ENCODE assay signal across 1 cellular context in the genomic region with DNA sequence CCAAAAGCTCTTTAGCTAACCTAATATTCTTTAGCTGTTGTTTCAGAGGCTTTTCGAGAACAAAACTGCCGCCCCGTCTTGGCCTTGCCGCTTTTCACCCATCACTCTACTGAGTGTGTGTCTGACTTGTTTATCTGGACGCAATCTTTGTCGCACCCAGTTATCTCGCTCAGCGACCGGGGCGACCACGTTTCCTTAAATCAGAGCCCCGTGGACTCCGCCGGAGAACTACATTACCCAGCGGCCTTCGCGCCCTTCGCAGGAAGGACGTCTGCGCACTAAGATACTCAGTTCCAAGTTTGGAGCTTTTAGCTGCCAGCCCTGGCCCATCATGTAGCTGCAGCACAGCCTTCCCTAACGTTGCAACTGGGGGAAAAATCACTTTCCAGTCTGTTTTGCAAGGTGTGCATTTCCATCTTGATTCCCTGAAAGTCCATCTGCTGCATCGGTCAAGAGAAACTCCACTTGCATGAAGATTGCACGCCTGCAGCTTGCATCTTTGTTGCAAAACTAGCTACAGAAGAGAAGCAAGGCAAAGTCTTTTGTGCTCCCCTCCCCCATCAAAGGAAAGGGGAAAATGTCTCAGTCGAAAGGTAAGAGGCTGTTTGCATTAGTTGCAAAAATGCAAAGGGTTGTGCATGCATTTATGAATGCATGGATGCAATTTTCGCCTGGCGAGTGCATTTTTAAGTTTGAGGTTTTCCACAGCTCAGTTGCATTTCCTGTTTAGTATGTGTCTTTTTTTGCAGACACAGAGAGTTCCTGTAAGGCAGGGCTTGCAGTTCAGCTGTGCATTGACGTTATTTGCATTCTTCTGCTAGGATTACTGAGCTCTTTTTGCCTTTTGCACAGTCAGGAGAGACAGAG.
TF ChIP-seq lines count a peak whose summit lies in the region.

A gene (plus strand): TSS at position 290 of the 867 bp plus-strand sequence. CDS start 288 bp downstream, at position 578.

TF ChIP-seq in HepG2, 621 proteins besides CTCF, POLR2A, EP300 and RAD21 (continued from another document and continues in another):
- TF ChIP-seq, protein P1, sequence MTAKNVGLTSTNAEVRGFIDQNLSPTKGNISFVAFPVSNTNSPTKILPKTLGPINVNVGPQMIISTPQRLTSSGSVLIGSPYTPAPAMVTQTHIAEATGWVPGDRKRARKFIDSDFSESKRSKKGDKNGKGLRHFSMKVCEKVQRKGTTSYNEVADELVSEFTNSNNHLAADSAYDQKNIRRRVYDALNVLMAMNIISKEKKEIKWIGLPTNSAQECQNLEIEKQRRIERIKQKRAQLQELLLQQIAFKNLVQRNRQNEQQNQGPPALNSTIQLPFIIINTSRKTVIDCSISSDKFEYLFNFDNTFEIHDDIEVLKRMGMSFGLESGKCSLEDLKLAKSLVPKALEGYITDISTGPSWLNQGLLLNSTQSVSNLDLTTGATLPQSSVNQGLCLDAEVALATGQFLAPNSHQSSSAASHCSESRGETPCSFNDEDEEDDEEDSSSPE (CRISPR knock-in tag; IDR thresholded peaks at IDR 0.05) = no peak; the same call in 1 of the 2 replicates
- TF ChIP-seq CHD2 (IDR thresholded peaks at IDR 0.05; ENCODE audit: low read depth, low read length) = no peak
- TF ChIP-seq MBD4 (IDR thresholded peaks at IDR 0.05; ENCODE audit: borderline replicate concordance, low read length) = no peak
- TF ChIP-seq DPF2 (CRISPR knock-in tag; IDR thresholded peaks at IDR 0.05; ENCODE audit: borderline replicate concordance, low read depth) = no peak
- TF ChIP-seq ZKSCAN5 (CRISPR knock-in tag; IDR thresholded peaks at IDR 0.05) = no peak
- TF ChIP-seq ZNF558 (CRISPR knock-in tag; IDR thresholded peaks at IDR 0.05; ENCODE audit: borderline replicate concordance) = 0 out of 2 replicates have a peak, but pooled peaks have one; percentile 70
- TF ChIP-seq, protein P2, sequence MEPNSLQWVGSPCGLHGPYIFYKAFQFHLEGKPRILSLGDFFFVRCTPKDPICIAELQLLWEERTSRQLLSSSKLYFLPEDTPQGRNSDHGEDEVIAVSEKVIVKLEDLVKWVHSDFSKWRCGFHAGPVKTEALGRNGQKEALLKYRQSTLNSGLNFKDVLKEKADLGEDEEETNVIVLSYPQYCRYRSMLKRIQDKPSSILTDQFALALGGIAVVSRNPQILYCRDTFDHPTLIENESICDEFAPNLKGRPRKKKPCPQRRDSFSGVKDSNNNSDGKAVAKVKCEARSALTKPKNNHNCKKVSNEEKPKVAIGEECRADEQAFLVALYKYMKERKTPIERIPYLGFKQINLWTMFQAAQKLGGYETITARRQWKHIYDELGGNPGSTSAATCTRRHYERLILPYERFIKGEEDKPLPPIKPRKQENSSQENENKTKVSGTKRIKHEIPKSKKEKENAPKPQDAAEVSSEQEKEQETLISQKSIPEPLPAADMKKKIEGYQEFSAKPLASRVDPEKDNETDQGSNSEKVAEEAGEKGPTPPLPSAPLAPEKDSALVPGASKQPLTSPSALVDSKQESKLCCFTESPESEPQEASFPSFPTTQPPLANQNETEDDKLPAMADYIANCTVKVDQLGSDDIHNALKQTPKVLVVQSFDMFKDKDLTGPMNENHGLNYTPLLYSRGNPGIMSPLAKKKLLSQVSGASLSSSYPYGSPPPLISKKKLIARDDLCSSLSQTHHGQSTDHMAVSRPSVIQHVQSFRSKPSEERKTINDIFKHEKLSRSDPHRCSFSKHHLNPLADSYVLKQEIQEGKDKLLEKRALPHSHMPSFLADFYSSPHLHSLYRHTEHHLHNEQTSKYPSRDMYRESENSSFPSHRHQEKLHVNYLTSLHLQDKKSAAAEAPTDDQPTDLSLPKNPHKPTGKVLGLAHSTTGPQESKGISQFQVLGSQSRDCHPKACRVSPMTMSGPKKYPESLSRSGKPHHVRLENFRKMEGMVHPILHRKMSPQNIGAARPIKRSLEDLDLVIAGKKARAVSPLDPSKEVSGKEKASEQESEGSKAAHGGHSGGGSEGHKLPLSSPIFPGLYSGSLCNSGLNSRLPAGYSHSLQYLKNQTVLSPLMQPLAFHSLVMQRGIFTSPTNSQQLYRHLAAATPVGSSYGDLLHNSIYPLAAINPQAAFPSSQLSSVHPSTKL (CRISPR knock-in tag; IDR thresholded peaks at IDR 0.05) = peak; percentile 6; the same call in 1 of the 2 replicates
- TF ChIP-seq, protein P3, sequence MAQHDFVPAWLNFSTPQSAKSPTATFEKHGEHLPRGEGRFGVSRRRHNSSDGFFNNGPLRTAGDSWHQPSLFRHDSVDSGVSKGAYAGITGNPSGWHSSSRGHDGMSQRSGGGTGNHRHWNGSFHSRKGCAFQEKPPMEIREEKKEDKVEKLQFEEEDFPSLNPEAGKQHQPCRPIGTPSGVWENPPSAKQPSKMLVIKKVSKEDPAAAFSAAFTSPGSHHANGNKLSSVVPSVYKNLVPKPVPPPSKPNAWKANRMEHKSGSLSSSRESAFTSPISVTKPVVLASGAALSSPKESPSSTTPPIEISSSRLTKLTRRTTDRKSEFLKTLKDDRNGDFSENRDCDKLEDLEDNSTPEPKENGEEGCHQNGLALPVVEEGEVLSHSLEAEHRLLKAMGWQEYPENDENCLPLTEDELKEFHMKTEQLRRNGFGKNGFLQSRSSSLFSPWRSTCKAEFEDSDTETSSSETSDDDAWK (CRISPR knock-in tag; IDR thresholded peaks at IDR 0.05) = no peak
- TF ChIP-seq, protein P4, sequence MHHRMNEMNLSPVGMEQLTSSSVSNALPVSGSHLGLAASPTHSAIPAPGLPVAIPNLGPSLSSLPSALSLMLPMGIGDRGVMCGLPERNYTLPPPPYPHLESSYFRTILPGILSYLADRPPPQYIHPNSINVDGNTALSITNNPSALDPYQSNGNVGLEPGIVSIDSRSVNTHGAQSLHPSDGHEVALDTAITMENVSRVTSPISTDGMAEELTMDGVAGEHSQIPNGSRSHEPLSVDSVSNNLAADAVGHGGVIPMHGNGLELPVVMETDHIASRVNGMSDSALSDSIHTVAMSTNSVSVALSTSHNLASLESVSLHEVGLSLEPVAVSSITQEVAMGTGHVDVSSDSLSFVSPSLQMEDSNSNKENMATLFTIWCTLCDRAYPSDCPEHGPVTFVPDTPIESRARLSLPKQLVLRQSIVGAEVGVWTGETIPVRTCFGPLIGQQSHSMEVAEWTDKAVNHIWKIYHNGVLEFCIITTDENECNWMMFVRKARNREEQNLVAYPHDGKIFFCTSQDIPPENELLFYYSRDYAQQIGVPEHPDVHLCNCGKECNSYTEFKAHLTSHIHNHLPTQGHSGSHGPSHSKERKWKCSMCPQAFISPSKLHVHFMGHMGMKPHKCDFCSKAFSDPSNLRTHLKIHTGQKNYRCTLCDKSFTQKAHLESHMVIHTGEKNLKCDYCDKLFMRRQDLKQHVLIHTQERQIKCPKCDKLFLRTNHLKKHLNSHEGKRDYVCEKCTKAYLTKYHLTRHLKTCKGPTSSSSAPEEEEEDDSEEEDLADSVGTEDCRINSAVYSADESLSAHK (CRISPR knock-in tag; IDR thresholded peaks at IDR 0.05; ENCODE audit: borderline replicate concordance) = 0 out of 2 replicates have a peak, but pooled peaks have one; percentile 32
- peak; percentile 59; the same call in 1 of the 2 replicates for TF ChIP-seq NFIC (IDR thresholded peaks at IDR 0.05; ENCODE audit: low read length)
- no peak for TF ChIP-seq ZNF776 (CRISPR knock-in tag; IDR thresholded peaks at IDR 0.05)
- TF ChIP-seq FOSL1 (CRISPR knock-in tag; IDR thresholded peaks at IDR 0.05; ENCODE audit: borderline replicate concordance) = no peak
- TF ChIP-seq, protein P5, sequence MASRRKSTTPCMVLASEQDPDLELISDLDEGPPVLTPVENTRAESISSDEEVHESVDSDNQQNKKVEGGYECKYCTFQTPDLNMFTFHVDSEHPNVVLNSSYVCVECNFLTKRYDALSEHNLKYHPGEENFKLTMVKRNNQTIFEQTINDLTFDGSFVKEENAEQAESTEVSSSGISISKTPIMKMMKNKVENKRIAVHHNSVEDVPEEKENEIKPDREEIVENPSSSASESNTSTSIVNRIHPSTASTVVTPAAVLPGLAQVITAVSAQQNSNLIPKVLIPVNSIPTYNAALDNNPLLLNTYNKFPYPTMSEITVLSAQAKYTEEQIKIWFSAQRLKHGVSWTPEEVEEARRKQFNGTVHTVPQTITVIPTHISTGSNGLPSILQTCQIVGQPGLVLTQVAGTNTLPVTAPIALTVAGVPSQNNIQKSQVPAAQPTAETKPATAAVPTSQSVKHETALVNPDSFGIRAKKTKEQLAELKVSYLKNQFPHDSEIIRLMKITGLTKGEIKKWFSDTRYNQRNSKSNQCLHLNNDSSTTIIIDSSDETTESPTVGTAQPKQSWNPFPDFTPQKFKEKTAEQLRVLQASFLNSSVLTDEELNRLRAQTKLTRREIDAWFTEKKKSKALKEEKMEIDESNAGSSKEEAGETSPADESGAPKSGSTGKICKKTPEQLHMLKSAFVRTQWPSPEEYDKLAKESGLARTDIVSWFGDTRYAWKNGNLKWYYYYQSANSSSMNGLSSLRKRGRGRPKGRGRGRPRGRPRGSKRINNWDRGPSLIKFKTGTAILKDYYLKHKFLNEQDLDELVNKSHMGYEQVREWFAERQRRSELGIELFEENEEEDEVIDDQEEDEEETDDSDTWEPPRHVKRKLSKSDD (CRISPR knock-in tag; IDR thresholded peaks at IDR 0.05; ENCODE audit: low read depth) = no peak; the same call in 1 of the 2 replicates
- TF ChIP-seq, protein P6, sequence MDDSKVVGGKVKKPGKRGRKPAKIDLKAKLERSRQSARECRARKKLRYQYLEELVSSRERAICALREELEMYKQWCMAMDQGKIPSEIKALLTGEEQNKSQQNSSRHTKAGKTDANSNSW (CRISPR knock-in tag; IDR thresholded peaks at IDR 0.05; ENCODE audit: borderline replicate concordance) = no peak
- TF ChIP-seq, protein P7, sequence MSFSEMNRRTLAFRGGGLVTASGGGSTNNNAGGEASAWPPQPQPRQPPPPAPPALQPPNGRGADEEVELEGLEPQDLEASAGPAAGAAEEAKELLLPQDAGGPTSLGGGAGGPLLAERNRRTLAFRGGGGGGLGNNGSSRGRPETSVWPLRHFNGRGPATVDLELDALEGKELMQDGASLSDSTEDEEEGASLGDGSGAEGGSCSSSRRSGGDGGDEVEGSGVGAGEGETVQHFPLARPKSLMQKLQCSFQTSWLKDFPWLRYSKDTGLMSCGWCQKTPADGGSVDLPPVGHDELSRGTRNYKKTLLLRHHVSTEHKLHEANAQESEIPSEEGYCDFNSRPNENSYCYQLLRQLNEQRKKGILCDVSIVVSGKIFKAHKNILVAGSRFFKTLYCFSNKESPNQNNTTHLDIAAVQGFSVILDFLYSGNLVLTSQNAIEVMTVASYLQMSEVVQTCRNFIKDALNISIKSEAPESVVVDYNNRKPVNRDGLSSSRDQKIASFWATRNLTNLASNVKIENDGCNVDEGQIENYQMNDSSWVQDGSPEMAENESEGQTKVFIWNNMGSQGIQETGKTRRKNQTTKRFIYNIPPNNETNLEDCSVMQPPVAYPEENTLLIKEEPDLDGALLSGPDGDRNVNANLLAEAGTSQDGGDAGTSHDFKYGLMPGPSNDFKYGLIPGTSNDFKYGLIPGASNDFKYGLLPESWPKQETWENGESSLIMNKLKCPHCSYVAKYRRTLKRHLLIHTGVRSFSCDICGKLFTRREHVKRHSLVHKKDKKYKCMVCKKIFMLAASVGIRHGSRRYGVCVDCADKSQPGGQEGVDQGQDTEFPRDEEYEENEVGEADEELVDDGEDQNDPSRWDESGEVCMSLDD (CRISPR knock-in tag; IDR thresholded peaks at IDR 0.05; ENCODE audit: borderline replicate concordance) = no peak
- TF ChIP-seq HOXA5 (CRISPR knock-in tag; IDR thresholded peaks at IDR 0.05) = no peak
- TF ChIP-seq, protein P8, sequence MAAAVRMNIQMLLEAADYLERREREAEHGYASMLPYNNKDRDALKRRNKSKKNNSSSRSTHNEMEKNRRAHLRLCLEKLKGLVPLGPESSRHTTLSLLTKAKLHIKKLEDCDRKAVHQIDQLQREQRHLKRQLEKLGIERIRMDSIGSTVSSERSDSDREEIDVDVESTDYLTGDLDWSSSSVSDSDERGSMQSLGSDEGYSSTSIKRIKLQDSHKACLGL (CRISPR knock-in tag; IDR thresholded peaks at IDR 0.05) = peak; percentile 52; the same call in 1 of the 2 replicates
- TF ChIP-seq PHF21A (CRISPR knock-in tag; IDR thresholded peaks at IDR 0.05) = 0 out of 2 replicates have a peak, but pooled peaks have one; percentile 63
- TF ChIP-seq, protein P9, sequence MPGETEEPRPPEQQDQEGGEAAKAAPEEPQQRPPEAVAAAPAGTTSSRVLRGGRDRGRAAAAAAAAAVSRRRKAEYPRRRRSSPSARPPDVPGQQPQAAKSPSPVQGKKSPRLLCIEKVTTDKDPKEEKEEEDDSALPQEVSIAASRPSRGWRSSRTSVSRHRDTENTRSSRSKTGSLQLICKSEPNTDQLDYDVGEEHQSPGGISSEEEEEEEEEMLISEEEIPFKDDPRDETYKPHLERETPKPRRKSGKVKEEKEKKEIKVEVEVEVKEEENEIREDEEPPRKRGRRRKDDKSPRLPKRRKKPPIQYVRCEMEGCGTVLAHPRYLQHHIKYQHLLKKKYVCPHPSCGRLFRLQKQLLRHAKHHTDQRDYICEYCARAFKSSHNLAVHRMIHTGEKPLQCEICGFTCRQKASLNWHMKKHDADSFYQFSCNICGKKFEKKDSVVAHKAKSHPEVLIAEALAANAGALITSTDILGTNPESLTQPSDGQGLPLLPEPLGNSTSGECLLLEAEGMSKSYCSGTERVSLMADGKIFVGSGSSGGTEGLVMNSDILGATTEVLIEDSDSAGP (CRISPR knock-in tag; IDR thresholded peaks at IDR 0.05; ENCODE audit: borderline replicate concordance) = peak; percentile 87; the same call in 1 of the 2 replicates
- TF ChIP-seq, protein P10, sequence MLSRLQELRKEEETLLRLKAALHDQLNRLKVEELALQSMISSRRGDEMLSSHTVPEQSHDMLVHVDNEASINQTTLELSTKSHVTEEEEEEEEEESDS (CRISPR knock-in tag; IDR thresholded peaks at IDR 0.05; ENCODE audit: borderline replicate concordance) = no peak
